8 cellular contexts compared by ENCODE assay signal in genomic region chr11:118415739-118416068, GRCh38. TPM values are rescaled to one million over a fixed set of nuclear protein-coding genes. Genes with fewer than 3 reads are reported as not detected.
DNase-seq lines count a peak whose midpoint lies in the region; ATAC-seq and TF ChIP-seq lines count a peak whose summit lies in the region.

No MANE protein-coding gene starts in this region.

- no peak overlapping the region for H3K4me2 ChIP-seq in parathyroid adenoma (ENCODE audit: low read length)

- ATAC-seq in Right ventricle myocardium superior (ENCODE audit: poor library complexity) (peak; percentile 56), HG02840 (IDR thresholded peaks at IDR 0.05; ENCODE audit: low FRiP score, unreplicated experiment) (no peak)

- peaks cover 0 to 8% of the 10 kb centered on the region in 2 donors for H3K4me1 ChIP-seq in right atrium auricular region
- H3K4me1 ChIP-seq in parathyroid adenoma = peaks cover 2% of the 10 kb centered on the region
- no peaks in the 10 kb centered on the region for H3K4me1 ChIP-seq in ascending aorta

- no peak overlapping the region for H3K9ac ChIP-seq in parathyroid adenoma

- no peak overlapping the region for H2AFZ ChIP-seq in parathyroid adenoma

- TF ChIP-seq CTCF in right atrium auricular region (IDR thresholded peaks at IDR 0.05) (no peak), parathyroid adenoma (IDR thresholded peaks at IDR 0.05) (no peak), ascending aorta (IDR thresholded peaks at IDR 0.05) (no peak)

- no peaks in the 10 kb centered on the region for H3K79me2 ChIP-seq in parathyroid adenoma

- H3K9me3 ChIP-seq in right atrium auricular region = no peaks in the 10 kb centered on the region
- H3K9me3 ChIP-seq in parathyroid adenoma (ENCODE audit: control insufficient read depth, low read length) = no peaks in the 10 kb centered on the region
- H3K9me3 ChIP-seq in ascending aorta = no peaks in the 10 kb centered on the region

- intact Hi-C loops in Right ventricle myocardium superior (cut with DNase I) (no loop called here), ascending aorta (cut with DNase I) (no loop called here)

- H3K27ac ChIP-seq in right atrium auricular region (no peak overlapping the region), parathyroid adenoma (peak overlapping the region; percentile 4), ascending aorta (no peak overlapping the region)

- no peak overlapping the region for H3K4me3 ChIP-seq in right atrium auricular region
- no peak overlapping the region for H3K4me3 ChIP-seq in parathyroid adenoma (ENCODE audit: low read depth, low read length)
- no peak overlapping the region for H3K4me3 ChIP-seq in ascending aorta

- H3K36me3 ChIP-seq in right atrium auricular region = no peaks in the 10 kb centered on the region
- H3K36me3 ChIP-seq in parathyroid adenoma (ENCODE audit: control insufficient read depth, insufficient read depth, low read length) = no peaks in the 10 kb centered on the region
- peaks cover 0 to 5% of the 10 kb centered on the region in 2 donors for H3K36me3 ChIP-seq in ascending aorta

- DNase-seq in Right ventricle myocardium superior = no peak
- no peak for DNase-seq in right atrium auricular region (ENCODE audit: low spot score)
- peak; percentile 46 for DNase-seq in epidermal melanocyte (ENCODE audit: insufficient read length, low spot score)
- no peak for DNase-seq in SHP77 treated with DMSO at 0.1 percent for 48 hours (lab: John Stamatoyannopoulos, UW)
- no peak for DNase-seq in ascending aorta (ENCODE audit: low spot score in 2 of 2)

- H3K27me3 ChIP-seq in right atrium auricular region (no peaks in the 10 kb centered on the region), parathyroid adenoma (ENCODE audit: control insufficient read depth, insufficient read depth, low read length) (no peaks in the 10 kb centered on the region), ascending aorta (no peaks in the 10 kb centered on the region)

TF ChIP-seq in PFSK-1, 5 proteins besides CTCF, POLR2A, EP300 and RAD21:
- TF ChIP-seq TAF1 (IDR thresholded peaks at IDR 0.05; ENCODE audit: borderline replicate concordance, insufficient read depth, low read length) = 0 out of 2 replicates have a peak, but pooled peaks have one; percentile 55
- TF ChIP-seq SIN3A (IDR thresholded peaks at IDR 0.05; ENCODE audit: borderline replicate concordance, insufficient read depth, low read length) = peak; percentile 58; the same call in 1 of the 2 replicates
- no peak; the same call in 1 of the 2 replicates for TF ChIP-seq POLR2AphosphoS5 (IDR thresholded peaks at IDR 0.05; ENCODE audit: low read depth, low read length)
- TF ChIP-seq REST (IDR thresholded peaks at IDR 0.05; ENCODE audit: insufficient read depth in 1 of 2, low read depth in 2 of 2, low read length in 2 of 2) = peak in 1 of 2 experiments; percentile 66; a peak in 2 of 4 replicates
- TF ChIP-seq FOXP2 (optimal IDR thresholded peaks at IDR 0.05; ENCODE audit: borderline replicate concordance, extremely low read depth, extremely low read length, insufficient read depth) = peak; percentile 34

RNA-seq across cellular contexts. Expression of gene ATP5MG, which starts 14.3 kb away (rescaled TPM):
- 748 TPM for total RNA-seq in Right ventricle myocardium superior
- total RNA-seq in right atrium auricular region = 100 to 1,000 TPM in 1 of 2 donors, 10 to 100 TPM in 1; 82.3 to 122 TPM
- 509 TPM for polyA plus RNA-seq in PFSK-1 (2012; ENCODE audit: insufficient read length, low read depth)
- 23.7 TPM for total RNA-seq in ascending aorta

RNA-seq across cellular contexts. Expression of gene KMT2A, which starts 20.6 kb away (rescaled TPM):
- total RNA-seq in Right ventricle myocardium superior = 23.6 TPM
- total RNA-seq in right atrium auricular region = 10 to 100 TPM; 28.1 to 41.7 TPM
- polyA plus RNA-seq in PFSK-1 (2012; ENCODE audit: insufficient read length, low read depth) = 22.4 TPM
- total RNA-seq in ascending aorta = 61.3 TPM

RNA-seq across cellular contexts. Expression of gene UBE4A, which starts 56.3 kb away (rescaled TPM):
- total RNA-seq in Right ventricle myocardium superior = 33.2 TPM
- 10 to 100 TPM; 46.3 to 53.4 TPM for total RNA-seq in right atrium auricular region
- polyA plus RNA-seq in PFSK-1 (2012; ENCODE audit: insufficient read length, low read depth) = 6.0 TPM
- 24.6 TPM for total RNA-seq in ascending aorta
